ENCODE assay signal across 1 cellular context in the genomic region with DNA sequence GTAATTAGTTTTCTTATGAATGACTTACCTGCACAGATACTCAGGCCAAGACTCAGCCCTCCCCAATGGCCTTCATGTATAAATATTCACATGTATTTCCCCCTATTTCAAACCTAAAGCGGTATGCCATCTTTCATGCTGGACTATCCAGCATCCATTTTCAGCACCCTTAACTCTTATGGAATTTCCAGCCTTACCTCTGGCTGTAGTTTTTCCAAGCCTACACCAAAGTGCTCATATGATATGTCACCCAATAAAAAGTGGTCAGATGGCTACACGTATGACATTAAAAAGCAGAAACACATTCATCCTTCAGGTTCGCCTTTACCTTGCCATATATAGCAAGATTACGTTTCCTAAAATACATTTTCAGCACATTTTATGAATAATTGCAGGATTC.
TF ChIP-seq lines count a peak whose summit lies in the region.

No MANE protein-coding gene starts in this region.

TF ChIP-seq in WTC11, 78 proteins besides CTCF, POLR2A, EP300 and RAD21 (continued from another document):
- TF ChIP-seq, protein P1, sequence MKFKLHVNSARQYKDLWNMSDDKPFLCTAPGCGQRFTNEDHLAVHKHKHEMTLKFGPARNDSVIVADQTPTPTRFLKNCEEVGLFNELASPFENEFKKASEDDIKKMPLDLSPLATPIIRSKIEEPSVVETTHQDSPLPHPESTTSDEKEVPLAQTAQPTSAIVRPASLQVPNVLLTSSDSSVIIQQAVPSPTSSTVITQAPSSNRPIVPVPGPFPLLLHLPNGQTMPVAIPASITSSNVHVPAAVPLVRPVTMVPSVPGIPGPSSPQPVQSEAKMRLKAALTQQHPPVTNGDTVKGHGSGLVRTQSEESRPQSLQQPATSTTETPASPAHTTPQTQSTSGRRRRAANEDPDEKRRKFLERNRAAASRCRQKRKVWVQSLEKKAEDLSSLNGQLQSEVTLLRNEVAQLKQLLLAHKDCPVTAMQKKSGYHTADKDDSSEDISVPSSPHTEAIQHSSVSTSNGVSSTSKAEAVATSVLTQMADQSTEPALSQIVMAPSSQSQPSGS (CRISPR knock-in tag; IDR thresholded peaks at IDR 0.05; ENCODE audit: borderline replicate concordance, low read depth), result no peak
- TF ChIP-seq, protein P2, sequence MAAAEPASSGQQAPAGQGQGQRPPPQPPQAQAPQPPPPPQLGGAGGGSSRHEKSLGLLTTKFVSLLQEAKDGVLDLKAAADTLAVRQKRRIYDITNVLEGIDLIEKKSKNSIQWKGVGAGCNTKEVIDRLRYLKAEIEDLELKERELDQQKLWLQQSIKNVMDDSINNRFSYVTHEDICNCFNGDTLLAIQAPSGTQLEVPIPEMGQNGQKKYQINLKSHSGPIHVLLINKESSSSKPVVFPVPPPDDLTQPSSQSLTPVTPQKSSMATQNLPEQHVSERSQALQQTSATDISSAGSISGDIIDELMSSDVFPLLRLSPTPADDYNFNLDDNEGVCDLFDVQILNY (CRISPR knock-in tag; IDR thresholded peaks at IDR 0.05), result no peak
TF ChIP-seq in WTC11: peak in this region for 0.
